In genomic region chr4:143869925-143870324, GRCh38 we compare ENCODE assay signal across 6 cellular contexts. TPM values are rescaled to one million over a fixed set of nuclear protein-coding genes. Genes with fewer than 3 reads are reported as not detected.
"Had no signal": no experiment of that assay in that cellular context is flagged by ENCODE, and none has a peak within 500 bp of the region (broad histone marks: within the 10 kb centered on the region; RNA-seq: fewer than 3 reads in every experiment).

No MANE protein-coding gene starts in this region.

RNA-seq across cellular contexts. Expression of gene GYPE, which starts 35.4 kb away (rescaled TPM):
- total RNA-seq: ascending aorta, astrocyte, body of pancreas, bronchial epithelial cell, cardiac muscle cell, chondrocyte had no signal
